ENCODE assay signal across 1 cellular context in the genomic region with DNA sequence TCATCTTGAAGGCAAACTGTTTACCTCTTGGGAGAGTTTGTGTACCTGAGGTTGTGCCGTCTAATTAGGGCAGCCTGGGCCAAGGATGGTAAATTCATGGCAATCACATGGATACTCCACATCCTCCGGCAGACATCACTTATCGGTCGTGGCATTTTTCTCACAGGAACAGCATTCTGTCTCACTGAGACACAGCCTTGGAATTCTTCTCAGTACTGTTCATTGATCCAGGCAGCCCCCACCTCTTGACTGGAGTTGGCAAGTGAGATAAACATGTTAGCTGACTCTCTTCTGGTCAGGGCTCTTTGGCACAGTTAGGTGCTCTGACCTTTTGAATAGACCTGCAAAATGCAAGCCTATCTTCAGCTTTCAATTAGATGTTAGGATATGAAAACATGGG.
TF ChIP-seq lines count a peak whose summit lies in the region.

No MANE protein-coding gene starts in this region.

TF ChIP-seq in H1, 55 proteins besides CTCF, POLR2A, EP300 and RAD21:
- TF ChIP-seq FOSL1 (IDR thresholded peaks at IDR 0.05; ENCODE audit: insufficient read depth, low read depth, low read length), result no peak
- TF ChIP-seq BRCA1 (IDR thresholded peaks at IDR 0.05; ENCODE audit: low read depth, low read length), result no peak
- no peak for TF ChIP-seq JUN (IDR thresholded peaks at IDR 0.05; ENCODE audit: low read depth, low read length)
- TF ChIP-seq KDM5A (IDR thresholded peaks at IDR 0.05; ENCODE audit: low read length), result no peak
- TF ChIP-seq, protein P1, sequence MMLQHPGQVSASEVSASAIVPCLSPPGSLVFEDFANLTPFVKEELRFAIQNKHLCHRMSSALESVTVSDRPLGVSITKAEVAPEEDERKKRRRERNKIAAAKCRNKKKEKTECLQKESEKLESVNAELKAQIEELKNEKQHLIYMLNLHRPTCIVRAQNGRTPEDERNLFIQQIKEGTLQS (IDR thresholded peaks at IDR 0.05; ENCODE audit: insufficient read depth, low read depth, low read length), result no peak
- TF ChIP-seq YY1 (IDR thresholded peaks at IDR 0.05; ENCODE audit: low read depth, low read length), result no peak
- TF ChIP-seq SP1 (IDR thresholded peaks at IDR 0.05; ENCODE audit: low read depth, low read length), result no peak
- TF ChIP-seq GABPA (IDR thresholded peaks at IDR 0.05; ENCODE audit: borderline replicate concordance, insufficient read depth, low read length), result no peak
- TF ChIP-seq, protein P2, sequence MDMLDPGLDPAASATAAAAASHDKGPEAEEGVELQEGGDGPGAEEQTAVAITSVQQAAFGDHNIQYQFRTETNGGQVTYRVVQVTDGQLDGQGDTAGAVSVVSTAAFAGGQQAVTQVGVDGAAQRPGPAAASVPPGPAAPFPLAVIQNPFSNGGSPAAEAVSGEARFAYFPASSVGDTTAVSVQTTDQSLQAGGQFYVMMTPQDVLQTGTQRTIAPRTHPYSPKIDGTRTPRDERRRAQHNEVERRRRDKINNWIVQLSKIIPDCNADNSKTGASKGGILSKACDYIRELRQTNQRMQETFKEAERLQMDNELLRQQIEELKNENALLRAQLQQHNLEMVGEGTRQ (IDR thresholded peaks at IDR 0.05; ENCODE audit: low read length), result no peak
- TF ChIP-seq RXRA (IDR thresholded peaks at IDR 0.05; ENCODE audit: insufficient read depth, low read depth, low read length), result no peak
- TF ChIP-seq TAF7 (optimal IDR thresholded peaks at IDR 0.05; ENCODE audit: borderline replicate concordance, low read depth, low read length), result no peak
- TF ChIP-seq ZNF274 (IDR thresholded peaks at IDR 0.05; ENCODE audit: borderline replicate concordance, extremely low read depth, low read length), result no peak
- TF ChIP-seq KDM4A (IDR thresholded peaks at IDR 0.05; ENCODE audit: low read depth, low read length, severe bottlenecking), result no peak
- no peak for TF ChIP-seq KDM1A (IDR thresholded peaks at IDR 0.05; ENCODE audit: borderline replicate concordance, low read length)
